Comparison of ENCODE assay signal across 27 cellular contexts in the genomic region with DNA sequence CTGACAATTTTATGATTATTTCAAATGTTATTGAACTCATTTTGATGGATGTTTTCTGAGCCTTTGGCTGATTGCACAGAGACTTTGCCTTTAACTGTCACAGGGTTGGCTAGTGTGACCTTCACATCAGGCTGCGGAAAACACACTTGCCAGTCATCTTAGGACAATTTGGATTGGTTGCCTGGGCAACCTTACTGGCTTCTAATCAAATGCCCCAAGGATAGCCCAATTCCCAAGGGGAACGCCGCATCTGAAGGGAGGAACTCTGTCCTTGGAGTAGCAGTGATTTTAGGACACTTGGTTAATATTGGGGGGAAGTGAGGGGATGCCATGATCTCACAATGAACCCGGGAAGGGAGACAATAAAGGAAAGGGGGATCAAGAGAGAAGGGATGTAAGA. TPM values are rescaled to one million over a fixed set of nuclear protein-coding genes. Genes with fewer than 3 reads are reported as not detected.
"Had no signal": no experiment of that assay in that cellular context is flagged by ENCODE, and none has a peak within 500 bp of the region (broad histone marks: within the 10 kb centered on the region; RNA-seq: fewer than 3 reads in every experiment).

No MANE protein-coding gene starts in this region.

- H3K9ac ChIP-seq: KMS-11 had no signal

- H3K4me1 Mint-ChIP-seq: activated B cell treated with CpG ODN at 0.5 μM for 24 hours; activated CD4-positive, alpha-beta T cell treated with anti-CD3 and anti-CD28 coated beads, Interleukin-2, amount 10 ng/mL, durations not matched to agents 7 days and 5 days; IgD-negative memory B cell; T-cell had no signal

- H3K9me3 Mint-ChIP-seq: activated B cell treated with CpG ODN at 0.5 μM for 24 hours; activated CD4-positive, alpha-beta memory T cell treated with anti-CD3 and anti-CD28 coated beads for 36 hours; activated CD4-positive, alpha-beta T cell treated with anti-CD3 and anti-CD28 coated beads, Interleukin-2, amount 10 ng/mL, durations not matched to agents 7 days and 5 days; activated T-cell treated with anti-CD3 and anti-CD28 coated beads, Interleukin-2, amount 50 U/mL, for 4 hours; T-cell had no signal

- H3K4me3 Mint-ChIP-seq: activated B cell treated with CpG ODN at 0.5 μM for 24 hours; activated CD4-positive, alpha-beta memory T cell treated with anti-CD3 and anti-CD28 coated beads for 36 hours; activated CD4-positive, alpha-beta T cell treated with anti-CD3 and anti-CD28 coated beads, Interleukin-2, amount 10 ng/mL, durations not matched to agents 7 days and 5 days; activated naive CD8-positive, alpha-beta T cell; activated T-cell treated with anti-CD3 and anti-CD28 coated beads, Interleukin-2, amount 50 U/mL, for 4 hours; IgD-negative memory B cell; T-cell had no signal

- H3K27ac Mint-ChIP-seq: activated B cell treated with CpG ODN at 0.5 μM for 24 hours; activated CD4-positive, alpha-beta memory T cell treated with anti-CD3 and anti-CD28 coated beads for 36 hours; activated CD4-positive, alpha-beta T cell treated with anti-CD3 and anti-CD28 coated beads, Interleukin-2, amount 10 ng/mL, durations not matched to agents 7 days and 5 days; activated naive CD8-positive, alpha-beta T cell; IgD-negative memory B cell; T-cell had no signal

- H3K27me3 ChIP-seq: adrenal gland, breast epithelium, colonic mucosa had no signal

- H3K27ac ChIP-seq: adrenal gland, breast epithelium, colonic mucosa, KMS-11, SK-N-MC had no signal

- H3K4me1 ChIP-seq: breast epithelium, colonic mucosa had no signal

- H3K4me3 ChIP-seq: adrenal gland, breast epithelium, colonic mucosa, SK-N-MC had no signal

- H3K36me3 Mint-ChIP-seq: activated CD4-positive, alpha-beta memory T cell treated with anti-CD3 and anti-CD28 coated beads for 36 hours; activated naive CD8-positive, alpha-beta T cell; IgD-negative memory B cell; T-cell had no signal

- H3K36me3 ChIP-seq: adrenal gland, breast epithelium, colonic mucosa had no signal

- H3K9me3 ChIP-seq: adrenal gland, breast epithelium, colonic mucosa had no signal

- DNase-seq: activated B cell treated with CpG ODN at 0.5 μM for 24 hours; activated CD4-positive, alpha-beta memory T cell treated with anti-CD3 and anti-CD28 coated beads for 36 hours; activated CD4-positive, alpha-beta T cell treated with anti-CD3 and anti-CD28 coated beads for 1 hour; activated CD4-positive, alpha-beta T cell treated with anti-CD3 and anti-CD28 coated beads, Interleukin-2, amount 10 ng/mL, durations not matched to agents 7 days and 5 days; activated CD8-positive, alpha-beta memory T cell treated with anti-CD3 and anti-CD28 coated beads for 24 hours; activated effector memory CD4-positive, alpha-beta T cell treated with anti-CD3 and anti-CD28 coated beads, Interleukin-2, amount 50 U/mL, for 16 hours; activated naive CD4-positive, alpha-beta T cell treated with Interleukin-2 at 50 U/mL for 16 hours; activated T-cell treated with anti-CD3 and anti-CD28 coated beads, Interleukin-2, amount 50 U/mL, for 4 hours; anterior cingulate cortex; caudate nucleus; colonic mucosa; NCI-H1092; NCI-H146; NCI-H2029; NCI-H510A; NCI-H526 treated with DMSO at 0.1 percent for 48 hours; RPMI8226; T-cell; T-helper 2 cell; T1000 had no signal

RNA-seq across cellular contexts. Expression of a gene that starts 29.5 kb away (rescaled TPM):
- total RNA-seq: activated B cell treated with CpG ODN at 0.5 μM for 24 hours, OCI-LY7 had no signal
